ENCODE assay signal across 1 cellular context in genomic region chr4:22129454-22130075, GRCh38.
TF ChIP-seq lines count a peak whose summit lies in the region.

No MANE protein-coding gene starts in this region.

TF ChIP-seq in GM23338, 12 proteins besides CTCF, POLR2A, EP300 and RAD21 (continued from another document):
- TF ChIP-seq JUNB (IDR thresholded peaks at IDR 0.05; ENCODE audit: unreplicated experiment) = no peak
- no peak for TF ChIP-seq ETS1 (IDR thresholded peaks at IDR 0.05)
- no peak for TF ChIP-seq CREB1 (CRISPR knock-in tag; IDR thresholded peaks at IDR 0.05; ENCODE audit: low read depth)
- no peak for TF ChIP-seq EZH2 (IDR thresholded peaks at IDR 0.05; ENCODE audit: low read depth, unreplicated experiment)
- no peak for TF ChIP-seq ZNF114 (CRISPR knock-in tag; IDR thresholded peaks at IDR 0.05)
- no peak for TF ChIP-seq NANOG (IDR thresholded peaks at IDR 0.05; ENCODE audit: borderline replicate concordance)
